Comparison of ENCODE assay signal across 7 cellular contexts in genomic region chr1:148279002-148279542, GRCh38.
DNase-seq lines count a peak whose midpoint lies in the region; ATAC-seq and TF ChIP-seq lines count a peak whose summit lies in the region.
"Not testable (repeated sequence)": the region's sequence is repeated elsewhere in the genome, so short reads cannot be mapped to it uniquely, and the experiment has no call there.

No MANE protein-coding gene starts in this region.

- H3K27ac Mint-ChIP-seq in T-helper 17 cell, result peak overlapping the region; percentile 93
- peak overlapping the region; percentile 100 for H3K27ac Mint-ChIP-seq in activated T-cell treated with anti-CD3 and anti-CD28 coated beads, Interleukin-2, amount 50 U/mL, for 72 hours
- peak overlapping the region in 2 of 5 experiments; percentile 55 to 63 for H3K27ac Mint-ChIP-seq in brain
- peak overlapping the region in 1 of 3 experiments; percentile 43 for H3K27ac Mint-ChIP-seq in nephron

- DNase-seq in HCEC 1CT, result peak; percentile 15
- DNase-seq in NCI-H460 (ENCODE audit: extremely low read depth, low read depth), result peak; percentile 62
- DNase-seq in T-helper 17 cell; activated T-cell treated with anti-CD3 and anti-CD28 coated beads, Interleukin-2, amount 50 U/mL, for 72 hours: not testable (repeated sequence)
- DNase-seq in fibroblast of the aortic adventitia (ENCODE audit: low read depth), result peak; percentile 32

- not testable (repeated sequence) for TF ChIP-seq CTCF in brain (conservative IDR thresholded peaks at IDR 0.05); fibroblast of the aortic adventitia (IDR thresholded peaks at IDR 0.05; ENCODE audit: insufficient read depth, low read length); nephron (IDR thresholded peaks at IDR 0.05; ENCODE audit: unreplicated experiment in 3 of 3)

- not testable (repeated sequence) for H3K4me3 ChIP-seq in fibroblast of the aortic adventitia (ENCODE audit: low read depth, low read length)

- not testable (repeated sequence) for H3K9me3 Mint-ChIP-seq in activated T-cell treated with anti-CD3 and anti-CD28 coated beads, Interleukin-2, amount 50 U/mL, for 72 hours; brain; nephron

- H3K4me1 Mint-ChIP-seq in T-helper 17 cell, result peaks cover 12% of the 10 kb centered on the region
- peaks cover 21% of the 10 kb centered on the region for H3K4me1 Mint-ChIP-seq in activated T-cell treated with anti-CD3 and anti-CD28 coated beads, Interleukin-2, amount 50 U/mL, for 72 hours (ENCODE audit: low read depth)
- H3K4me1 Mint-ChIP-seq in brain, result peaks cover 17% of the 10 kb centered on the region
- not testable (repeated sequence) for H3K4me1 Mint-ChIP-seq in nephron

- H3K27me3 Mint-ChIP-seq in T-helper 17 cell (peaks cover 38% of the 10 kb centered on the region), brain (peaks cover 39% of the 10 kb centered on the region)
- peaks cover 47% of the 10 kb centered on the region for H3K27me3 Mint-ChIP-seq in activated T-cell treated with anti-CD3 and anti-CD28 coated beads, Interleukin-2, amount 50 U/mL, for 72 hours (ENCODE audit: low read depth)
- H3K27me3 Mint-ChIP-seq in nephron (ENCODE audit: low read depth), result not testable (repeated sequence)

- H3K36me3 Mint-ChIP-seq in T-helper 17 cell (ENCODE audit: low read depth); activated T-cell treated with anti-CD3 and anti-CD28 coated beads, Interleukin-2, amount 50 U/mL, for 72 hours (ENCODE audit: insufficient read depth in 2 of 2); brain; nephron (ENCODE audit: low read depth): not testable (repeated sequence)

- not testable (repeated sequence) for ATAC-seq in T-helper 17 cell; activated T-cell treated with anti-CD3 and anti-CD28 coated beads, Interleukin-2, amount 50 U/mL, for 72 hours (replicated peaks in 1 of 2)

- not testable (repeated sequence) for H3K9me3 ChIP-seq in T-helper 17 cell (ENCODE audit: control insufficient read depth, low read length, poor library complexity, severe bottlenecking)

- not testable (repeated sequence) for H3K4me3 Mint-ChIP-seq in T-helper 17 cell
- H3K4me3 Mint-ChIP-seq in activated T-cell treated with anti-CD3 and anti-CD28 coated beads, Interleukin-2, amount 50 U/mL, for 72 hours, result peak overlapping the region; percentile 85 to 99
- peak overlapping the region; percentile 11 to 91 (median 80) for H3K4me3 Mint-ChIP-seq in brain
- peak overlapping the region; percentile 86 to 91 (median 89) for H3K4me3 Mint-ChIP-seq in nephron
